1 cellular context compared by ENCODE assay signal in the genomic region with DNA sequence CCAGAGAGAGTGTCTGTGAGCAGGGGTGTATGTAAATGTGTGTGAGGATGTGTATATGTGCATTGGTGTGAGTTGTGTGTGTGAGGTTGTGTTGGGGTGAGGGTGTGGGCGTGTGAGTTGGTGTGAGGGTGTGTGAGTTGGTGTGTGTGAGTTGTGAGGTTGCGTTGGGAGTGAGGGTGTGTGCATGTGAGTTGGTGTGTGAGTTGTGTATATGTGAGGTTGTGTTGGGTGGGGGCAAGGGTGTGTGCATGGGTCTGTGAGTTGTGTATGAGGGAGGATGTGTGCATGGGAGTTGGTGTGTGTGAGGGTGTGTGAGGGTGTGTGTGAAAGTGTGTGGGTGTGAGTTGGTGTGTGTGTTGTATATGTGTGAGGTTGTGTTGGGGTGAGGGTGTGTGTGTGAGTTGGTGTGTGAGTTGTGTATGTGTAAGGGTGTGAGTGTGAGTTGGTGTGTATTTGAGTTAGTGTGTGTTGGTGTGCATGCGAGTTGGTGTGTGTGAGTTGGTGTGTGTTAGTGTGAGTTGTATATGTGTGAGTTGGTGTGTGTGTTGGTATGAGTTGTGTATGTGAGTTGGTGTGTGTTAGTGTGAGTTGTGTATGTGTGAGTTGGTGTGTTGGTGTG.
TF ChIP-seq lines count a peak whose summit lies in the region.

No MANE protein-coding gene starts in this region.

TF ChIP-seq in HEK293, 187 proteins besides CTCF, POLR2A, EP300 and RAD21 (continued from another document):
- no peak for TF ChIP-seq ZBTB1 (tag by site-specific recombination; IDR thresholded peaks at IDR 0.05)
- no peak for TF ChIP-seq GLIS1 (tag by site-specific recombination; IDR thresholded peaks at IDR 0.05)
- peak; percentile 34; the same call in 1 of the 2 replicates for TF ChIP-seq KLF9 (tag by site-specific recombination; IDR thresholded peaks at IDR 0.05; ENCODE audit: low read depth)
- TF ChIP-seq HOXA7 (CRISPR knock-in tag; IDR thresholded peaks at IDR 0.05; ENCODE audit: borderline replicate concordance) = no peak
- no peak for TF ChIP-seq ZNF529 (tag by site-specific recombination; IDR thresholded peaks at IDR 0.05; ENCODE audit: insufficient replicate concordance)
- TF ChIP-seq ZNF660 (tag by site-specific recombination; IDR thresholded peaks at IDR 0.05) = no peak
- TF ChIP-seq ZNF549 (tag by site-specific recombination; IDR thresholded peaks at IDR 0.05) = no peak
- no peak; the same call in 1 of the 2 replicates for TF ChIP-seq ZNF23 (tag by site-specific recombination; IDR thresholded peaks at IDR 0.05; ENCODE audit: borderline replicate concordance)
- 0 out of 2 replicates have a peak, but pooled peaks have one; percentile 82 for TF ChIP-seq ZNF571 (tag by site-specific recombination; IDR thresholded peaks at IDR 0.05)
- TF ChIP-seq ZNF558 (tag by site-specific recombination; IDR thresholded peaks at IDR 0.05) = no peak
- TF ChIP-seq ZNF785 (tag by site-specific recombination; IDR thresholded peaks at IDR 0.05) = peak; percentile 8; the same call in 1 of the 2 replicates
- no peak for TF ChIP-seq ZNF585B (tag by site-specific recombination; IDR thresholded peaks at IDR 0.05)
- no peak for TF ChIP-seq TRIM28 (IDR thresholded peaks at IDR 0.05; ENCODE audit: borderline replicate concordance, low read length)
- TF ChIP-seq, protein P1, sequence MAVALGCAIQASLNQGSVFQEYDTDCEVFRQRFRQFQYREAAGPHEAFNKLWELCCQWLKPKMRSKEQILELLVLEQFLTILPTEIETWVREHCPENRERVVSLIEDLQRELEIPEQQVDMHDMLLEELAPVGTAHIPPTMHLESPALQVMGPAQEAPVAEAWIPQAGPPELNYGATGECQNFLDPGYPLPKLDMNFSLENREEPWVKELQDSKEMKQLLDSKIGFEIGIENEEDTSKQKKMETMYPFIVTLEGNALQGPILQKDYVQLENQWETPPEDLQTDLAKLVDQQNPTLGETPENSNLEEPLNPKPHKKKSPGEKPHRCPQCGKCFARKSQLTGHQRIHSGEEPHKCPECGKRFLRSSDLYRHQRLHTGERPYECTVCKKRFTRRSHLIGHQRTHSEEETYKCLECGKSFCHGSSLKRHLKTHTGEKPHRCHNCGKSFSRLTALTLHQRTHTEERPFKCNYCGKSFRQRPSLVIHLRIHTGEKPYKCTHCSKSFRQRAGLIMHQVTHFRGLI (tag by site-specific recombination; IDR thresholded peaks at IDR 0.05) = no peak
- no peak for TF ChIP-seq ZNF830 (tag by site-specific recombination; IDR thresholded peaks at IDR 0.05; ENCODE audit: low read depth)
- no peak for TF ChIP-seq KLF8 (tag by site-specific recombination; IDR thresholded peaks at IDR 0.05)
- no peak for TF ChIP-seq SALL2 (tag by site-specific recombination; IDR thresholded peaks at IDR 0.05; ENCODE audit: borderline replicate concordance)
- TF ChIP-seq ZNF214 (tag by site-specific recombination; IDR thresholded peaks at IDR 0.05; ENCODE audit: borderline replicate concordance) = no peak
- no peak for TF ChIP-seq BCL11A (tag by site-specific recombination; IDR thresholded peaks at IDR 0.05; ENCODE audit: low read depth)
- no peak for TF ChIP-seq ZXDB (tag by site-specific recombination; IDR thresholded peaks at IDR 0.05)
- no peak for TF ChIP-seq ZEB2 (tag by site-specific recombination; IDR thresholded peaks at IDR 0.05)
- TF ChIP-seq, protein P2, sequence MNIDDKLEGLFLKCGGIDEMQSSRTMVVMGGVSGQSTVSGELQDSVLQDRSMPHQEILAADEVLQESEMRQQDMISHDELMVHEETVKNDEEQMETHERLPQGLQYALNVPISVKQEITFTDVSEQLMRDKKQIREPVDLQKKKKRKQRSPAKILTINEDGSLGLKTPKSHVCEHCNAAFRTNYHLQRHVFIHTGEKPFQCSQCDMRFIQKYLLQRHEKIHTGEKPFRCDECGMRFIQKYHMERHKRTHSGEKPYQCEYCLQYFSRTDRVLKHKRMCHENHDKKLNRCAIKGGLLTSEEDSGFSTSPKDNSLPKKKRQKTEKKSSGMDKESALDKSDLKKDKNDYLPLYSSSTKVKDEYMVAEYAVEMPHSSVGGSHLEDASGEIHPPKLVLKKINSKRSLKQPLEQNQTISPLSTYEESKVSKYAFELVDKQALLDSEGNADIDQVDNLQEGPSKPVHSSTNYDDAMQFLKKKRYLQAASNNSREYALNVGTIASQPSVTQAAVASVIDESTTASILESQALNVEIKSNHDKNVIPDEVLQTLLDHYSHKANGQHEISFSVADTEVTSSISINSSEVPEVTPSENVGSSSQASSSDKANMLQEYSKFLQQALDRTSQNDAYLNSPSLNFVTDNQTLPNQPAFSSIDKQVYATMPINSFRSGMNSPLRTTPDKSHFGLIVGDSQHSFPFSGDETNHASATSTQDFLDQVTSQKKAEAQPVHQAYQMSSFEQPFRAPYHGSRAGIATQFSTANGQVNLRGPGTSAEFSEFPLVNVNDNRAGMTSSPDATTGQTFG (tag by site-specific recombination; IDR thresholded peaks at IDR 0.05; ENCODE audit: borderline replicate concordance) = peak; percentile 79; the same call in 1 of the 2 replicates
- TF ChIP-seq ZNF677 (tag by site-specific recombination; IDR thresholded peaks at IDR 0.05) = no peak
- TF ChIP-seq ZNF302 (tag by site-specific recombination; IDR thresholded peaks at IDR 0.05; ENCODE audit: low read depth) = no peak
- TF ChIP-seq ZNF791 (tag by site-specific recombination; IDR thresholded peaks at IDR 0.05) = 0 out of 2 replicates have a peak, but pooled peaks have one; percentile 47
- 0 out of 2 replicates have a peak, but pooled peaks have one; percentile 29 for TF ChIP-seq ZBTB20 (tag by site-specific recombination; IDR thresholded peaks at IDR 0.05)
- peak; percentile 21; the same call in 1 of the 2 replicates for TF ChIP-seq ZNF521 (tag by site-specific recombination; IDR thresholded peaks at IDR 0.05)
- TF ChIP-seq BCL11B (tag by site-specific recombination; IDR thresholded peaks at IDR 0.05; ENCODE audit: low read depth) = peak; percentile 27; the same call in 1 of the 2 replicates
- TF ChIP-seq ZNF239 (tag by site-specific recombination; IDR thresholded peaks at IDR 0.05) = peak; percentile 29; the same call in 1 of the 2 replicates
- TF ChIP-seq ZFP37 (tag by site-specific recombination; IDR thresholded peaks at IDR 0.05) = no peak
- peak; percentile 55; the same call in 1 of the 2 replicates for TF ChIP-seq ZNF670 (tag by site-specific recombination; IDR thresholded peaks at IDR 0.05; ENCODE audit: low read depth)
- TF ChIP-seq ZNF560 (tag by site-specific recombination; IDR thresholded peaks at IDR 0.05; ENCODE audit: borderline replicate concordance) = no peak
- TF ChIP-seq PBX3 (CRISPR knock-in tag; IDR thresholded peaks at IDR 0.05) = no peak
- no peak for TF ChIP-seq ZNF629 (tag by site-specific recombination; IDR thresholded peaks at IDR 0.05)
- 0 out of 2 replicates have a peak, but pooled peaks have one; percentile 28 for TF ChIP-seq ZSCAN16 (tag by site-specific recombination; IDR thresholded peaks at IDR 0.05)
- TF ChIP-seq KLF1 (tag by site-specific recombination; IDR thresholded peaks at IDR 0.05) = peak; percentile 19; the same call in 1 of the 2 replicates
- TF ChIP-seq ZFHX2 (tag by site-specific recombination; conservative IDR thresholded peaks at IDR 0.05) = peak; percentile 89
- no peak; the same call in 1 of the 2 replicates for TF ChIP-seq ZNF792 (tag by site-specific recombination; IDR thresholded peaks at IDR 0.05)
- no peak for TF ChIP-seq INSM2 (tag by site-specific recombination; IDR thresholded peaks at IDR 0.05)
- TF ChIP-seq ZNF140 (tag by site-specific recombination; IDR thresholded peaks at IDR 0.05) = no peak
- TF ChIP-seq ZNF510 (tag by site-specific recombination; IDR thresholded peaks at IDR 0.05; ENCODE audit: insufficient replicate concordance) = no peak
- no peak; the same call in 1 of the 2 replicates for TF ChIP-seq ZNF157 (tag by site-specific recombination; IDR thresholded peaks at IDR 0.05)
- no peak for TF ChIP-seq ZNF777 (tag by site-specific recombination; IDR thresholded peaks at IDR 0.05; ENCODE audit: borderline replicate concordance)
- peak; percentile 60; the same call in 1 of the 2 replicates for TF ChIP-seq ZNF311 (tag by site-specific recombination; IDR thresholded peaks at IDR 0.05; ENCODE audit: borderline replicate concordance)
- TF ChIP-seq ZNF366 (tag by site-specific recombination; conservative IDR thresholded peaks at IDR 0.05) = no peak
- TF ChIP-seq, protein P3, sequence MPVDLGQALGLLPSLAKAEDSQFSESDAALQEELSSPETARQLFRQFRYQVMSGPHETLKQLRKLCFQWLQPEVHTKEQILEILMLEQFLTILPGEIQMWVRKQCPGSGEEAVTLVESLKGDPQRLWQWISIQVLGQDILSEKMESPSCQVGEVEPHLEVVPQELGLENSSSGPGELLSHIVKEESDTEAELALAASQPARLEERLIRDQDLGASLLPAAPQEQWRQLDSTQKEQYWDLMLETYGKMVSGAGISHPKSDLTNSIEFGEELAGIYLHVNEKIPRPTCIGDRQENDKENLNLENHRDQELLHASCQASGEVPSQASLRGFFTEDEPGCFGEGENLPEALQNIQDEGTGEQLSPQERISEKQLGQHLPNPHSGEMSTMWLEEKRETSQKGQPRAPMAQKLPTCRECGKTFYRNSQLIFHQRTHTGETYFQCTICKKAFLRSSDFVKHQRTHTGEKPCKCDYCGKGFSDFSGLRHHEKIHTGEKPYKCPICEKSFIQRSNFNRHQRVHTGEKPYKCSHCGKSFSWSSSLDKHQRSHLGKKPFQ (tag by site-specific recombination; IDR thresholded peaks at IDR 0.05) = peak; percentile 96
- TF ChIP-seq ZNF324 (tag by site-specific recombination; IDR thresholded peaks at IDR 0.05) = no peak
- no peak for TF ChIP-seq ZNF16 (tag by site-specific recombination; IDR thresholded peaks at IDR 0.05; ENCODE audit: low read depth)
- no peak for TF ChIP-seq TCF7L2 (IDR thresholded peaks at IDR 0.05; ENCODE audit: borderline replicate concordance, low read depth, low read length)
- TF ChIP-seq, protein P4, sequence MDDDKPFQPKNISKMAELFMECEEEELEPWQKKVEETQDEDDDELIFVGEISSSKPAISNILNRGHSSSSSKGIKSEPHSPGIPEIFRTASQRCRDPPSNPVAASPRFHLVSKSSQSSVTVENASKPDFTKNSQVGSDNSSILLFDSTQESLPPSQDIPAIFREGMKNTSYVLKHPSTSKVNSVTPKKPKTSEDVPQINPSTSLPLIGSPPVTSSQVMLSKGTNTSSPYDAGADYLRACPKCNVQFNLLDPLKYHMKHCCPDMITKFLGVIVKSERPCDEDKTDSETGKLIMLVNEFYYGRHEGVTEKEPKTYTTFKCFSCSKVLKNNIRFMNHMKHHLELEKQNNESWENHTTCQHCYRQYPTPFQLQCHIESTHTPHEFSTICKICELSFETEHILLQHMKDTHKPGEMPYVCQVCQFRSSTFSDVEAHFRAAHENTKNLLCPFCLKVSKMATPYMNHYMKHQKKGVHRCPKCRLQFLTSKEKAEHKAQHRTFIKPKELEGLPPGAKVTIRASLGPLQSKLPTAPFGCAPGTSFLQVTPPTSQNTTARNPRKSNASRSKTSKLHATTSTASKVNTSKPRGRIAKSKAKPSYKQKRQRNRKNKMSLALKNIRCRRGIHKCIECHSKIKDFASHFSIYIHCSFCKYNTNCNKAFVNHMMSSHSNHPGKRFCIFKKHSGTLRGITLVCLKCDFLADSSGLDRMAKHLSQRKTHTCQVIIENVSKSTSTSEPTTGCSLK (tag by site-specific recombination; IDR thresholded peaks at IDR 0.05) = no peak; the same call in 1 of the 2 replicates
- TF ChIP-seq ZFP3 (tag by site-specific recombination; IDR thresholded peaks at IDR 0.05; ENCODE audit: low read depth) = no peak
- no peak for TF ChIP-seq KLF10 (tag by site-specific recombination; IDR thresholded peaks at IDR 0.05)
- no peak for TF ChIP-seq REPIN1 (tag by site-specific recombination; IDR thresholded peaks at IDR 0.05; ENCODE audit: low read depth)
- peak; percentile 18; the same call in 1 of the 2 replicates for TF ChIP-seq ZNF2 (tag by site-specific recombination; IDR thresholded peaks at IDR 0.05)
- TF ChIP-seq ZNF48 (tag by site-specific recombination; IDR thresholded peaks at IDR 0.05) = no peak
- no peak for TF ChIP-seq ZBTB7A (tag by site-specific recombination; IDR thresholded peaks at IDR 0.05; ENCODE audit: low read depth)
- TF ChIP-seq YY1 (tag by site-specific recombination; IDR thresholded peaks at IDR 0.05) = no peak
- TF ChIP-seq ZNF292 (tag by site-specific recombination; IDR thresholded peaks at IDR 0.05; ENCODE audit: borderline replicate concordance, low read depth) = 0 out of 2 replicates have a peak, but pooled peaks have one; percentile 6
- no peak for TF ChIP-seq ZFP69B (tag by site-specific recombination; IDR thresholded peaks at IDR 0.05)
- TF ChIP-seq SETDB1 (IDR thresholded peaks at IDR 0.05; ENCODE audit: insufficient read length, low read length) = no peak
- TF ChIP-seq ZNF155 (tag by site-specific recombination; IDR thresholded peaks at IDR 0.05) = no peak
- no peak for TF ChIP-seq ZNF274 (IDR thresholded peaks at IDR 0.05; ENCODE audit: low read length)
- peak; percentile 28; the same call in 1 of the 2 replicates for TF ChIP-seq ZNF274 (tag by site-specific recombination; IDR thresholded peaks at IDR 0.05; ENCODE audit: borderline replicate concordance)
